ENCODE assay signal across 13 cellular contexts in genomic region chr2:226079677-226080076, GRCh38.
DNase-seq lines count a peak whose midpoint lies in the region; ATAC-seq and TF ChIP-seq lines count a peak whose summit lies in the region.
"Had no signal": no experiment of that assay in that cellular context is flagged by ENCODE, and none has a peak within 500 bp of the region (broad histone marks: within the 10 kb centered on the region; RNA-seq: fewer than 3 reads in every experiment).

No MANE protein-coding gene starts in this region.

- no peaks in the 10 kb centered on the region for H4K20me1 ChIP-seq in MM.1S (ENCODE audit: insufficient read depth, low read length)

- H3K9me3 ChIP-seq in MM.1S (replicated peaks; ENCODE audit: insufficient read depth, low read length) = no peaks in the 10 kb centered on the region

- H2AFZ ChIP-seq in MM.1S (ENCODE audit: low read length) = no peak overlapping the region

- ATAC-seq in GM21786 (IDR thresholded peaks at IDR 0.05; ENCODE audit: unreplicated experiment) = no peak
- ATAC-seq in HG03097 (IDR thresholded peaks at IDR 0.05; ENCODE audit: low FRiP score, unreplicated experiment) = no peak

- no peaks in the 10 kb centered on the region for H3K4me1 ChIP-seq in MM.1S (ENCODE audit: low read length)

- no peak overlapping the region for H3K27ac ChIP-seq in MM.1S (ENCODE audit: low read length)

- no peak overlapping the region for H3K27ac Mint-ChIP-seq in type B pancreatic cell
- H3K27ac Mint-ChIP-seq: activated naive CD8-positive, alpha-beta T cell treated with anti-CD3 and anti-CD28 coated beads, Interleukin-2, amount 10 ng/mL, durations not matched to agents 7 days and 5 days had no signal

- H3K4me2 ChIP-seq in MM.1S (ENCODE audit: low read depth, low read length) = no peak overlapping the region

- DNase-seq in GM04503 (ENCODE audit: low read depth) (peak; percentile 75), MM.1S (peak; percentile 15), cardiac fibroblast (ENCODE audit: low read depth in 2 of 2) (peak; percentile 78 to 93), non-pigmented ciliary epithelial cell (ENCODE audit: low read depth) (peak; percentile 99), type B pancreatic cell (ENCODE audit: extremely low spot score, unreplicated experiment) (no peak), SKM-1 (lab: John Stamatoyannopoulos, UW; ENCODE audit: unreplicated experiment) (no peak)
- DNase-seq: activated naive CD8-positive, alpha-beta T cell treated with anti-CD3 and anti-CD28 coated beads, Interleukin-2, amount 10 ng/mL, durations not matched to agents 7 days and 5 days; NCI-H1436; posterior cingulate gyrus; stimulated activated CD4-positive, alpha-beta T cell treated with anti-CD3 and anti-CD28 coated beads, Interleukin-4, amount 100 ng/mL, for 1 hour; T-helper 2 cell had no signal

- H3K4me3 ChIP-seq in MM.1S (ENCODE audit: low read length) (no peak overlapping the region), cardiac fibroblast (replicated peaks in 1 of 2; ENCODE audit: low read depth in 2 of 2, low read length in 2 of 2) (no peak overlapping the region)

- no peak overlapping the region for H3K9ac ChIP-seq in MM.1S (ENCODE audit: low read length)

- H3K27me3 ChIP-seq in MM.1S (replicated peaks; ENCODE audit: insufficient read depth, low read length) = no peaks in the 10 kb centered on the region

- no peaks in the 10 kb centered on the region for H3K9me3 Mint-ChIP-seq in type B pancreatic cell

- H3K4me3 Mint-ChIP-seq in type B pancreatic cell = no peak overlapping the region
- H3K4me3 Mint-ChIP-seq: activated naive CD8-positive, alpha-beta T cell treated with anti-CD3 and anti-CD28 coated beads, Interleukin-2, amount 10 ng/mL, durations not matched to agents 7 days and 5 days had no signal

- peaks cover 3% of the 10 kb centered on the region for H3K4me1 Mint-ChIP-seq in type B pancreatic cell (ENCODE audit: unreplicated experiment)
- H3K4me1 Mint-ChIP-seq: activated naive CD8-positive, alpha-beta T cell treated with anti-CD3 and anti-CD28 coated beads, Interleukin-2, amount 10 ng/mL, durations not matched to agents 7 days and 5 days had no signal

- no peaks in the 10 kb centered on the region for H3K36me3 ChIP-seq in MM.1S (replicated peaks; ENCODE audit: insufficient read depth, low read length)

- H3F3A ChIP-seq in MM.1S (ENCODE audit: insufficient read depth, low read length) = no peaks in the 10 kb centered on the region

- H3K79me2 ChIP-seq in MM.1S (ENCODE audit: low read length) = no peaks in the 10 kb centered on the region

- TF ChIP-seq CTCF in MM.1S (IDR thresholded peaks at IDR 0.05; ENCODE audit: low read length) (no peak), cardiac fibroblast (IDR thresholded peaks at IDR 0.05; ENCODE audit: low read depth, low read length) (no peak), type B pancreatic cell (conservative IDR thresholded peaks at IDR 0.05) (no peak)

- H3K9me2 ChIP-seq in MM.1S (replicated peaks; ENCODE audit: insufficient read depth, low read length) = no peaks in the 10 kb centered on the region

- H3K36me3 Mint-ChIP-seq in type B pancreatic cell = no peaks in the 10 kb centered on the region
- H3K36me3 Mint-ChIP-seq: activated naive CD8-positive, alpha-beta T cell treated with anti-CD3 and anti-CD28 coated beads, Interleukin-2, amount 10 ng/mL, durations not matched to agents 7 days and 5 days had no signal

- H3K27me3 Mint-ChIP-seq in type B pancreatic cell = no peaks in the 10 kb centered on the region
- H3K27me3 Mint-ChIP-seq: activated naive CD8-positive, alpha-beta T cell treated with anti-CD3 and anti-CD28 coated beads, Interleukin-2, amount 10 ng/mL, durations not matched to agents 7 days and 5 days had no signal

Comparison
In these comparisons a context has a peak if more than half of its experiments do, and no peak if none do; other contexts are left out.
1. DNase-seq: peak in GM04503 (single experiment), MM.1S (single experiment), cardiac fibroblast (2 of 2) and non-pigmented ciliary epithelial cell (single experiment); none in type B pancreatic cell (single experiment) and SKM-1 (single experiment).